Comparison of ENCODE assay signal across 9 cellular contexts in genomic region chr2:172693037-172693436, GRCh38. TPM values are rescaled to one million over a fixed set of nuclear protein-coding genes. Genes with fewer than 3 reads are reported as not detected.
DNase-seq lines count a peak whose midpoint lies in the region; ATAC-seq and TF ChIP-seq lines count a peak whose summit lies in the region.
"Had no signal": no experiment of that assay in that cellular context is flagged by ENCODE, and none has a peak within 500 bp of the region (broad histone marks: within the 10 kb centered on the region; RNA-seq: fewer than 3 reads in every experiment).

No MANE protein-coding gene starts in this region.

- H3K27me3 ChIP-seq in dorsolateral prefrontal cortex, result peaks cover 0 to 4% (median 0%) of the 10 kb centered on the region in 45 donors

- no peak for TF ChIP-seq CTCF in dorsolateral prefrontal cortex (IDR thresholded peaks at IDR 0.05 in 54 of 56, conservative IDR thresholded peaks at IDR 0.05 in 2 of 56; ENCODE audit: low read depth in 1 of 56, partially characterized antibody in 56 of 56)

- DNase-seq in activated CD4-positive, alpha-beta T cell treated with anti-CD3 and anti-CD28 coated beads for 24 hours (ENCODE audit: low read depth in 2 of 2), result peak; percentile 19 to 26
- DNase-seq in activated CD4-positive, alpha-beta T cell treated with anti-CD3 and anti-CD28 coated beads for 1 hour, result no peak
- peak; percentile 10 for DNase-seq in SHP77 treated with DMSO at 0.1 percent for 48 hours (lab: John Stamatoyannopoulos, UW)
- peak in 9 of 10 donors; percentile 15 to 76 (median 58) for DNase-seq in dorsolateral prefrontal cortex
- peak in 6 of 10 donors; percentile 29 to 90 (median 55) for DNase-seq in posterior cingulate gyrus
- DNase-seq in NCI-H1048 (lab: John Stamatoyannopoulos, UW), result no peak
- DNase-seq in DMS79 treated with DMSO at 0.1 percent for 48 hours (lab: John Stamatoyannopoulos, UW), result no peak
- DNase-seq: activated B cell treated with CpG ODN at 0.5 μM for 24 hours had no signal

- no peak overlapping the region for H3K4me3 ChIP-seq in dorsolateral prefrontal cortex

- intact Hi-C loops in dorsolateral prefrontal cortex (cut with DNase I), result no loop called here
- intact Hi-C loops in posterior cingulate gyrus (cut with DNase I), result no loop called here

- no peak for ATAC-seq in GM18873 (IDR thresholded peaks at IDR 0.05; ENCODE audit: low FRiP score, unreplicated experiment)

- H3K27ac ChIP-seq in dorsolateral prefrontal cortex, result peak overlapping the region in 16 of 59 donors; percentile 1 to 63 (median 29)

RNA-seq across cellular contexts. Expression of gene RAPGEF4, which starts 42.6 kb away (rescaled TPM):
- total RNA-seq in dorsolateral prefrontal cortex, result 100 to 1,000 TPM; 124 to 383 (median 245) TPM
- total RNA-seq: activated B cell treated with CpG ODN at 0.5 μM for 24 hours had no signal

Comparison
In these comparisons a context has a peak if more than half of its experiments do, and no peak if none do; other contexts are left out.
1. DNase-seq: peak in activated CD4-positive, alpha-beta T cell treated with anti-CD3 and anti-CD28 coated beads for 24 hours (2 of 2), SHP77 treated with DMSO at 0.1 percent for 48 hours (single experiment), dorsolateral prefrontal cortex (9 of 10) and posterior cingulate gyrus (6 of 10); none in activated CD4-positive, alpha-beta T cell treated with anti-CD3 and anti-CD28 coated beads for 1 hour (single experiment), NCI-H1048 (single experiment) and DMS79 treated with DMSO at 0.1 percent for 48 hours (single experiment).